In the genomic region with DNA sequence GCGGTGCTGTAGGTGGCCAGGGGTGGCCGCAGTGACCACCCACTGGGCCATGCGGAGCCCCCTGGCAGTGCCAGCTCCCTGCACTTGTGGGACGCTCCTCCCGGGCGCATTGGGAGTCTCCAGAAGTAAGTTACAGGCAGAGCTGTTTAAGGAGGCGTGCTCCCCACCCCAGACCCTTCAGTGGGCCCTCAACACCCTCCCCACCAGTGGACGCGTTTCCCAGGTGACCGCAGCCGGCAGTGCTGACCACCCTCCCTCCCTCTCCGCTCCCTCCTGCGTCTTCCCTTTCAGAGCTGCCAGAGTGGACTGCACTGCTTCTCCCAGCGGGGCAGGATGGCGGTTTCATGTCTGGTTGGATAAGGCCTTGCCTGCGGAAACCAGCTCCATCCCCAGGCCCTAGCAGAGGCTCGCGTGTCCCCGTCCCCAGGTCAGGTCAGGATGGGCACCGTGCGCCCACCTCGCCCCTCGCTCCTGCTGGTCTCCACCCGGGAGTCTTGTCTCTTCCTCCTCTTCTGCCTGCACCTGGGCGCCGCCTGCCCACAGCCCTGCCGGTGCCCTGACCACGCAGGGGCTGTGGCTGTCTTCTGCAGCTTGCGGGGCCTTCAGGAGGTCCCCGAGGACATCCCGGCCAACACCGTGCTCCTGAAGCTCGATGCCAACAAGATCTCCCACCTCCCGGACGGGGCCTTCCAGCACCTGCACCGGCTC, we compare ENCODE assay signal across 8 cellular contexts. TPM values are rescaled to one million over a fixed set of nuclear protein-coding genes. Genes with fewer than 3 reads are reported as not detected.
DNase-seq lines count a peak whose midpoint lies in the region; ATAC-seq, FAIRE-seq and TF ChIP-seq lines count a peak whose summit lies in the region.

No MANE protein-coding gene starts in this region.

- FAIRE-seq in kidney (lab: Jason Lieb, UNC): no peak

- no peaks in the 10 kb centered on the region for H3K9me3 ChIP-seq in HEK293 (ENCODE audit: control insufficient read depth, insufficient read depth, low read depth, low read length)
- peaks cover 0 to 14% of the 10 kb centered on the region in 2 donors for H3K9me3 ChIP-seq in kidney (ENCODE audit: control insufficient read depth in 1 of 2, low read length in 2 of 2)

- H3K9ac ChIP-seq in kidney (ENCODE audit: low read length in 2 of 2): no peak overlapping the region

- peaks cover 0 to 5% of the 10 kb centered on the region in 2 experiments; a peak in 1 of 3 replicates for H3K36me3 ChIP-seq in HEK293 (ENCODE audit: control insufficient read depth in 2 of 2, insufficient read depth in 1 of 2, low read length in 2 of 2)
- H3K36me3 ChIP-seq in kidney (ENCODE audit: control insufficient read depth in 1 of 2, insufficient read depth in 2 of 2, low read length in 2 of 2): no peaks in the 10 kb centered on the region

- no peak for TF ChIP-seq CTCF in HEK293 (tag by site-specific recombination; IDR thresholded peaks at IDR 0.05)
- no peak for TF ChIP-seq CTCF in kidney (IDR thresholded peaks at IDR 0.05; ENCODE audit: borderline replicate concordance, extremely low read depth, insufficient read depth)
- no peak for TF ChIP-seq CTCF in GM10248 (IDR thresholded peaks at IDR 0.05; ENCODE audit: control extremely low read depth, extremely low read depth, low read depth, missing control alignments)

- no peak for DNase-seq in activated naive CD8-positive, alpha-beta T cell treated with anti-CD3 and anti-CD28 coated beads, Interleukin-2, amount 50 U/mL, for 24 hours
- DNase-seq in kidney: peak; percentile 74
- no peak for DNase-seq in NCI-H2227 (lab: John Stamatoyannopoulos, UW; ENCODE audit: unreplicated experiment)
- DNase-seq in GM10248 (ENCODE audit: extremely low spot score): no peak
- no peak for DNase-seq in NCI-H2196 (lab: John Stamatoyannopoulos, UW; ENCODE audit: unreplicated experiment)

- no peak overlapping the region for H3K27ac ChIP-seq in HEK293 (ENCODE audit: extremely low read depth, low read depth, low read length)
- H3K27ac ChIP-seq in kidney (ENCODE audit: low read depth in 2 of 2, low read length in 2 of 2): no peak overlapping the region

- H3K27me3 Mint-ChIP-seq in activated naive CD8-positive, alpha-beta T cell treated with anti-CD3 and anti-CD28 coated beads, Interleukin-2, amount 50 U/mL, for 24 hours: peaks cover 13% of the 10 kb centered on the region
- H3K27me3 Mint-ChIP-seq in stimulated activated memory B cell treated with anti-CD40 and anti-IgM and Interleukin-4, amounts not matched to agents 10 μg/mL and 1 μg/mL and 100 μg/mL, for 72 hours: peaks cover 15% of the 10 kb centered on the region

- CTCF ChIA-PET in HEK293 (lab: Yijun Ruan, JAX) (interaction anchor here (0.6 to 0.9 kb wide), 2 partner anchors 23 to 157 kb away, joined by 3 read pairs; no protein-coding TSS in a partner anchor), GM10248 (lab: Yijun Ruan, JAX) (interaction anchor here (1.0 to 2.0 kb wide), 2 partner anchors 24 to 65 kb away, joined by 3 to 6 read pairs; no protein-coding TSS in a partner anchor)

- H3K9me3 Mint-ChIP-seq in activated naive CD8-positive, alpha-beta T cell treated with anti-CD3 and anti-CD28 coated beads, Interleukin-2, amount 50 U/mL, for 24 hours: peaks cover 8% of the 10 kb centered on the region
- peaks cover 17% of the 10 kb centered on the region for H3K9me3 Mint-ChIP-seq in stimulated activated memory B cell treated with anti-CD40 and anti-IgM and Interleukin-4, amounts not matched to agents 10 μg/mL and 1 μg/mL and 100 μg/mL, for 72 hours

- H3K4me3 Mint-ChIP-seq in activated naive CD8-positive, alpha-beta T cell treated with anti-CD3 and anti-CD28 coated beads, Interleukin-2, amount 50 U/mL, for 24 hours: peak overlapping the region; percentile 43
- peak overlapping the region; percentile 82 for H3K4me3 Mint-ChIP-seq in stimulated activated memory B cell treated with anti-CD40 and anti-IgM and Interleukin-4, amounts not matched to agents 10 μg/mL and 1 μg/mL and 100 μg/mL, for 72 hours

- no peaks in the 10 kb centered on the region for H3K36me3 Mint-ChIP-seq in activated naive CD8-positive, alpha-beta T cell treated with anti-CD3 and anti-CD28 coated beads, Interleukin-2, amount 50 U/mL, for 24 hours (ENCODE audit: low read depth)
- no peaks in the 10 kb centered on the region for H3K36me3 Mint-ChIP-seq in stimulated activated memory B cell treated with anti-CD40 and anti-IgM and Interleukin-4, amounts not matched to agents 10 μg/mL and 1 μg/mL and 100 μg/mL, for 72 hours

- H3K4me3 ChIP-seq in HEK293 (ENCODE audit: low read depth, low read length) (no peak overlapping the region; the same call in 1 of the 2 replicates), kidney (ENCODE audit: low read length in 2 of 2) (no peak overlapping the region)

- intact Hi-C loops in kidney (cut with DNase I): no loop called here

- H3K4me1 Mint-ChIP-seq in activated naive CD8-positive, alpha-beta T cell treated with anti-CD3 and anti-CD28 coated beads, Interleukin-2, amount 50 U/mL, for 24 hours: no peaks in the 10 kb centered on the region
- H3K4me1 Mint-ChIP-seq in stimulated activated memory B cell treated with anti-CD40 and anti-IgM and Interleukin-4, amounts not matched to agents 10 μg/mL and 1 μg/mL and 100 μg/mL, for 72 hours: no peaks in the 10 kb centered on the region

- no peak for ATAC-seq in activated naive CD8-positive, alpha-beta T cell treated with anti-CD3 and anti-CD28 coated beads, Interleukin-2, amount 50 U/mL, for 24 hours
- no peak for ATAC-seq in stimulated activated memory B cell treated with anti-CD40 and anti-IgM and Interleukin-4, amounts not matched to agents 10 μg/mL and 1 μg/mL and 100 μg/mL, for 72 hours
- ATAC-seq in GM21576 (IDR thresholded peaks at IDR 0.05; ENCODE audit: unreplicated experiment): no peak

- POLR2A ChIA-PET in HEK293 (lab: Yijun Ruan, JAX) (interaction anchor here (0.8 kb wide), 1 partner anchor 117 kb away, joined by 4 read pairs; the partner anchor contains the start of gene CFAP410), GM10248 (lab: Yijun Ruan, JAX) (no interaction called here)

- no peak overlapping the region for H3K27ac Mint-ChIP-seq in activated naive CD8-positive, alpha-beta T cell treated with anti-CD3 and anti-CD28 coated beads, Interleukin-2, amount 50 U/mL, for 24 hours
- H3K27ac Mint-ChIP-seq in stimulated activated memory B cell treated with anti-CD40 and anti-IgM and Interleukin-4, amounts not matched to agents 10 μg/mL and 1 μg/mL and 100 μg/mL, for 72 hours: no peak overlapping the region

- H3K4me1 ChIP-seq in HEK293 (ENCODE audit: control insufficient read depth, insufficient read depth, low read length): no peaks in the 10 kb centered on the region
- no peaks in the 10 kb centered on the region for H3K4me1 ChIP-seq in kidney (ENCODE audit: control insufficient read depth in 1 of 2, insufficient read depth in 1 of 2, low read depth in 1 of 2, low read length in 2 of 2)

TF ChIP-seq in HEK293, 187 proteins besides CTCF, POLR2A, EP300 and RAD21:
- TF ChIP-seq, protein P1, sequence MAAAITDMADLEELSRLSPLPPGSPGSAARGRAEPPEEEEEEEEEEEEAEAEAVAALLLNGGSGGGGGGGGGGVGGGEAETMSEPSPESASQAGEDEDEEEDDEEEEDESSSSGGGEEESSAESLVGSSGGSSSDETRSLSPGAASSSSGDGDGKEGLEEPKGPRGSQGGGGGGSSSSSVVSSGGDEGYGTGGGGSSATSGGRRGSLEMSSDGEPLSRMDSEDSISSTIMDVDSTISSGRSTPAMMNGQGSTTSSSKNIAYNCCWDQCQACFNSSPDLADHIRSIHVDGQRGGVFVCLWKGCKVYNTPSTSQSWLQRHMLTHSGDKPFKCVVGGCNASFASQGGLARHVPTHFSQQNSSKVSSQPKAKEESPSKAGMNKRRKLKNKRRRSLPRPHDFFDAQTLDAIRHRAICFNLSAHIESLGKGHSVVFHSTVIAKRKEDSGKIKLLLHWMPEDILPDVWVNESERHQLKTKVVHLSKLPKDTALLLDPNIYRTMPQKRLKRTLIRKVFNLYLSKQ (tag by site-specific recombination; IDR thresholded peaks at IDR 0.05; ENCODE audit: borderline replicate concordance): no peak
- TF ChIP-seq, protein P2, sequence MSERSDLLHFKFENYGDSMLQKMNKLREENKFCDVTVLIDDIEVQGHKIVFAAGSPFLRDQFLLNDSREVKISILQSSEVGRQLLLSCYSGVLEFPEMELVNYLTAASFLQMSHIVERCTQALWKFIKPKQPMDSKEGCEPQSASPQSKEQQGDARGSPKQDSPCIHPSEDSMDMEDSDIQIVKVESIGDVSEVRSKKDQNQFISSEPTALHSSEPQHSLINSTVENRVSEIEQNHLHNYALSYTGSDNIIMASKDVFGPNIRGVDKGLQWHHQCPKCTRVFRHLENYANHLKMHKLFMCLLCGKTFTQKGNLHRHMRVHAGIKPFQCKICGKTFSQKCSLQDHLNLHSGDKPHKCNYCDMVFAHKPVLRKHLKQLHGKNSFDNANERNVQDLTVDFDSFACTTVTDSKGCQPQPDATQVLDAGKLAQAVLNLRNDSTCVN (tag by site-specific recombination; optimal IDR thresholded peaks at IDR 0.05): peak; percentile 18
- 0 out of 2 replicates have a peak, but pooled peaks have one; percentile 27 for TF ChIP-seq ZNF341 (tag by site-specific recombination; IDR thresholded peaks at IDR 0.05; ENCODE audit: low read depth)
- TF ChIP-seq ZFP37 (tag by site-specific recombination; IDR thresholded peaks at IDR 0.05): no peak
- TF ChIP-seq PATZ1 (tag by site-specific recombination; IDR thresholded peaks at IDR 0.05): 0 out of 2 replicates have a peak, but pooled peaks have one; percentile 3
- no peak for TF ChIP-seq KLF7 (tag by site-specific recombination; IDR thresholded peaks at IDR 0.05; ENCODE audit: borderline replicate concordance)
- no peak for TF ChIP-seq SP2 (tag by site-specific recombination; IDR thresholded peaks at IDR 0.05)
- TF ChIP-seq ZNF791 (tag by site-specific recombination; IDR thresholded peaks at IDR 0.05): no peak
- TF ChIP-seq ZNF311 (tag by site-specific recombination; IDR thresholded peaks at IDR 0.05; ENCODE audit: borderline replicate concordance): no peak

RNA-seq across cellular contexts. Expression of gene LRRC3, which starts 1.1 kb away (rescaled TPM):
- 1.4 TPM for total RNA-seq in kidney
- polyA plus RNA-seq in kidney (ENCODE audit: insufficient read depth, low read depth, low replicate concordance): 0.60 TPM
